Comparison of ENCODE assay signal across 1 cellular context in the genomic region with DNA sequence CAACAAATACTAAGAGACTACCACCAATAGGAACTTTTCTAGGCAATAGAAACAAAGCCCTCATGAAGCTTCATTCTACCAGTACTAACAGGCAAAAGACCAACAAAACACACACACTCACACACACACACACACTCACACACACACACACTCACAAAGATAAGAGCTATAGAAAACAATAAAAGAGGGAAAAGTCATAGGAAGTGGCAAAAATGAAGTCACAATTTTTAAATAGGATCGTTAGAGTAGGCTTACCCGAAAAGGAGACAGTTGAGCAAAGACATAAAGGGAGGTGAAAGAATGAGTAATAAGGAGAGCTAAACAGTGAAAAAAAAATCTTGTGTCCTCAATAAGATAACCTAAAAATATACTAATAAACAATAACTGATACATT.
TF ChIP-seq lines count a peak whose summit lies in the region.

No MANE protein-coding gene starts in this region.

TF ChIP-seq in GM23338, 12 proteins besides CTCF, POLR2A, EP300 and RAD21 (continued from another document):
- TF ChIP-seq, protein P1, sequence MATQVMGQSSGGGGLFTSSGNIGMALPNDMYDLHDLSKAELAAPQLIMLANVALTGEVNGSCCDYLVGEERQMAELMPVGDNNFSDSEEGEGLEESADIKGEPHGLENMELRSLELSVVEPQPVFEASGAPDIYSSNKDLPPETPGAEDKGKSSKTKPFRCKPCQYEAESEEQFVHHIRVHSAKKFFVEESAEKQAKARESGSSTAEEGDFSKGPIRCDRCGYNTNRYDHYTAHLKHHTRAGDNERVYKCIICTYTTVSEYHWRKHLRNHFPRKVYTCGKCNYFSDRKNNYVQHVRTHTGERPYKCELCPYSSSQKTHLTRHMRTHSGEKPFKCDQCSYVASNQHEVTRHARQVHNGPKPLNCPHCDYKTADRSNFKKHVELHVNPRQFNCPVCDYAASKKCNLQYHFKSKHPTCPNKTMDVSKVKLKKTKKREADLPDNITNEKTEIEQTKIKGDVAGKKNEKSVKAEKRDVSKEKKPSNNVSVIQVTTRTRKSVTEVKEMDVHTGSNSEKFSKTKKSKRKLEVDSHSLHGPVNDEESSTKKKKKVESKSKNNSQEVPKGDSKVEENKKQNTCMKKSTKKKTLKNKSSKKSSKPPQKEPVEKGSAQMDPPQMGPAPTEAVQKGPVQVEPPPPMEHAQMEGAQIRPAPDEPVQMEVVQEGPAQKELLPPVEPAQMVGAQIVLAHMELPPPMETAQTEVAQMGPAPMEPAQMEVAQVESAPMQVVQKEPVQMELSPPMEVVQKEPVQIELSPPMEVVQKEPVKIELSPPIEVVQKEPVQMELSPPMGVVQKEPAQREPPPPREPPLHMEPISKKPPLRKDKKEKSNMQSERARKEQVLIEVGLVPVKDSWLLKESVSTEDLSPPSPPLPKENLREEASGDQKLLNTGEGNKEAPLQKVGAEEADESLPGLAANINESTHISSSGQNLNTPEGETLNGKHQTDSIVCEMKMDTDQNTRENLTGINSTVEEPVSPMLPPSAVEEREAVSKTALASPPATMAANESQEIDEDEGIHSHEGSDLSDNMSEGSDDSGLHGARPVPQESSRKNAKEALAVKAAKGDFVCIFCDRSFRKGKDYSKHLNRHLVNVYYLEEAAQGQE (IDR thresholded peaks at IDR 0.05; ENCODE audit: unreplicated experiment): no peak
- TF ChIP-seq ZNF114 (CRISPR knock-in tag; IDR thresholded peaks at IDR 0.05) (no peak), STAT1 (IDR thresholded peaks at IDR 0.05; ENCODE audit: unreplicated experiment) (no peak), JUNB (IDR thresholded peaks at IDR 0.05; ENCODE audit: unreplicated experiment) (no peak), ZNF331 (CRISPR knock-in tag; IDR thresholded peaks at IDR 0.05; ENCODE audit: low read depth) (no peak), EZH2 (IDR thresholded peaks at IDR 0.05; ENCODE audit: low read depth, unreplicated experiment) (no peak), CREB1 (CRISPR knock-in tag; IDR thresholded peaks at IDR 0.05; ENCODE audit: low read depth) (no peak), POLR2AphosphoS5 (IDR thresholded peaks at IDR 0.05; ENCODE audit: low read depth) (no peak), NANOG (IDR thresholded peaks at IDR 0.05; ENCODE audit: borderline replicate concordance) (no peak)
- TF ChIP-seq, protein P2, sequence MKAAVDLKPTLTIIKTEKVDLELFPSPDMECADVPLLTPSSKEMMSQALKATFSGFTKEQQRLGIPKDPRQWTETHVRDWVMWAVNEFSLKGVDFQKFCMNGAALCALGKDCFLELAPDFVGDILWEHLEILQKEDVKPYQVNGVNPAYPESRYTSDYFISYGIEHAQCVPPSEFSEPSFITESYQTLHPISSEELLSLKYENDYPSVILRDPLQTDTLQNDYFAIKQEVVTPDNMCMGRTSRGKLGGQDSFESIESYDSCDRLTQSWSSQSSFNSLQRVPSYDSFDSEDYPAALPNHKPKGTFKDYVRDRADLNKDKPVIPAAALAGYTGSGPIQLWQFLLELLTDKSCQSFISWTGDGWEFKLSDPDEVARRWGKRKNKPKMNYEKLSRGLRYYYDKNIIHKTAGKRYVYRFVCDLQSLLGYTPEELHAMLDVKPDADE (IDR thresholded peaks at IDR 0.05): no peak
